1 cellular context compared by ENCODE assay signal in genomic region chr6:75334266-75335040, GRCh38.
TF ChIP-seq lines count a peak whose summit lies in the region.

No MANE protein-coding gene starts in this region.

TF ChIP-seq in HEK293, 187 proteins besides CTCF, POLR2A, EP300 and RAD21 (continued from another document):
- TF ChIP-seq ZBTB6 (tag by site-specific recombination; IDR thresholded peaks at IDR 0.05) (no peak), IKZF3 (tag by site-specific recombination; IDR thresholded peaks at IDR 0.05) (peak; percentile 69), BCL11B (tag by site-specific recombination; IDR thresholded peaks at IDR 0.05; ENCODE audit: low read depth) (peak; percentile 62; the same call in 1 of the 2 replicates), SCRT1 (tag by site-specific recombination; IDR thresholded peaks at IDR 0.05; ENCODE audit: borderline replicate concordance) (no peak)
